35 cellular contexts compared by ENCODE assay signal in genomic region chr22:46723882-46724281, GRCh38.
"Had no signal": no experiment of that assay in that cellular context is flagged by ENCODE, and none has a peak within 500 bp of the region (broad histone marks: within the 10 kb centered on the region; RNA-seq: fewer than 3 reads in every experiment).

No MANE protein-coding gene starts in this region.

- H3K9me3 ChIP-seq: ascending aorta, gastrocnemius medialis, psoas muscle, sigmoid colon, testis, transverse colon had no signal

- ATAC-seq: gastrocnemius medialis; psoas muscle; stimulated activated naive B cell treated with anti-CD40 and anti-IgM and Interleukin-4, amounts not matched to agents 10 μg/mL and 1 μg/mL and 100 μg/mL, for 72 hours had no signal

- H3K27ac ChIP-seq: ascending aorta, cardiac muscle cell, coronary artery, dorsolateral prefrontal cortex, gastrocnemius medialis, hepatocyte, parathyroid adenoma, psoas muscle, sigmoid colon, testis, transverse colon had no signal

- H3K27me3 ChIP-seq: ascending aorta, cardiac muscle cell, dorsolateral prefrontal cortex, gastrocnemius medialis, hepatocyte, sigmoid colon, testis, transverse colon had no signal

- H3K27ac Mint-ChIP-seq: activated CD4-positive, alpha-beta memory T cell treated with anti-CD3 and anti-CD28 coated beads for 36 hours; activated CD4-positive, alpha-beta T cell treated with anti-CD3 and anti-CD28 coated beads, Interleukin-2, amount 10 ng/mL, durations not matched to agents 24 days and 14 days; activated naive CD8-positive, alpha-beta T cell treated with anti-CD3 and anti-CD28 coated beads, Interleukin-2, amount 10 ng/mL, durations not matched to agents 7 days and 5 days; activated T-helper 2 cell treated with anti-CD3 and anti-CD28 coated beads, Interferon-gamma antibody, Interleukin-2, Interleukin-4, amounts not matched to agents 10 μg/mL and 5 μg/mL and 100 μg/mL, durations not matched to agents 14 hours and 24 hours and 36 hours; mesothelial cell of epicardium; stimulated activated naive B cell treated with anti-CD40 and anti-IgM and Interleukin-4, amounts not matched to agents 10 μg/mL and 1 μg/mL and 100 μg/mL, for 72 hours; T-helper 1 cell treated with Interleukin-12 subunit alpha and Interleukin-12 subunit beta and Interleukin-4 antibody, amounts not matched to agents 30 μg/mL and 1 μg/mL, for 36 hours had no signal

- H3K4me1 Mint-ChIP-seq: activated CD4-positive, alpha-beta T cell treated with anti-CD3 and anti-CD28 coated beads, Interleukin-2, amount 10 ng/mL, durations not matched to agents 24 days and 14 days had no signal

- H3K9me3 Mint-ChIP-seq: activated CD4-positive, alpha-beta memory T cell treated with anti-CD3 and anti-CD28 coated beads for 36 hours; activated CD4-positive, alpha-beta T cell treated with anti-CD3 and anti-CD28 coated beads, Interleukin-2, amount 10 ng/mL, durations not matched to agents 24 days and 14 days; activated naive CD8-positive, alpha-beta T cell treated with anti-CD3 and anti-CD28 coated beads, Interleukin-2, amount 10 ng/mL, durations not matched to agents 7 days and 5 days; activated T-cell treated with anti-CD3 and anti-CD28 coated beads, Interleukin-2, amount 50 U/mL, for 24 hours; activated T-helper 2 cell treated with anti-CD3 and anti-CD28 coated beads, Interferon-gamma antibody, Interleukin-2, Interleukin-4, amounts not matched to agents 10 μg/mL and 5 μg/mL and 100 μg/mL, durations not matched to agents 14 hours and 24 hours and 36 hours; brain; mesothelial cell of epicardium; naive B cell; neural crest cell; stimulated activated naive B cell treated with anti-CD40 and anti-IgM and Interleukin-4, amounts not matched to agents 10 μg/mL and 1 μg/mL and 100 μg/mL, for 72 hours; T-helper 1 cell treated with Interleukin-12 subunit alpha and Interleukin-12 subunit beta and Interleukin-4 antibody, amounts not matched to agents 30 μg/mL and 1 μg/mL, for 36 hours had no signal

- H3K27me3 Mint-ChIP-seq: activated CD4-positive, alpha-beta memory T cell treated with anti-CD3 and anti-CD28 coated beads for 36 hours; activated CD4-positive, alpha-beta T cell treated with anti-CD3 and anti-CD28 coated beads, Interleukin-2, amount 10 ng/mL, durations not matched to agents 24 days and 14 days; activated naive CD8-positive, alpha-beta T cell treated with anti-CD3 and anti-CD28 coated beads, Interleukin-2, amount 10 ng/mL, durations not matched to agents 7 days and 5 days; activated T-cell treated with anti-CD3 and anti-CD28 coated beads, Interleukin-2, amount 50 U/mL, for 24 hours; brain; naive B cell; stimulated activated naive B cell treated with anti-CD40 and anti-IgM and Interleukin-4, amounts not matched to agents 10 μg/mL and 1 μg/mL and 100 μg/mL, for 72 hours had no signal

- DNase-seq: activated CD4-positive, alpha-beta memory T cell treated with anti-CD3 and anti-CD28 coated beads for 36 hours; activated CD4-positive, alpha-beta T cell treated with anti-CD3 and anti-CD28 coated beads, Interleukin-2, amount 10 ng/mL, durations not matched to agents 24 days and 14 days; activated CD4-positive, CD25-positive, alpha-beta regulatory T cell treated with anti-CD3 and anti-CD28 coated beads, Interleukin-2, amount 50 U/mL, for 72 hours; activated CD8-positive, alpha-beta memory T cell treated with anti-CD3 and anti-CD28 coated beads, Interleukin-2, amount 50 U/mL, for 4 hours; activated naive CD8-positive, alpha-beta T cell treated with anti-CD3 and anti-CD28 coated beads, Interleukin-2, amount 10 ng/mL, durations not matched to agents 7 days and 5 days; activated T-cell treated with anti-CD3 and anti-CD28 coated beads, Interleukin-2, amount 50 U/mL, for 24 hours; dorsolateral prefrontal cortex; effector memory CD4-positive, alpha-beta T cell; erythroblast; gastrocnemius medialis; glutamatergic neuron; islet precursor cell; mammary epithelial cell; naive B cell; nucleus accumbens; psoas muscle; sigmoid colon; small intestine; stimulated activated CD4-positive, alpha-beta T cell treated with anti-CD3 and anti-CD28 coated beads, Interleukin-4, amount 100 ng/mL, for 4 hours; stimulated activated CD8-positive, alpha-beta memory T cell treated with anti-CD3 and anti-CD28 coated beads, Interleukin-4, amount 100 ng/mL, for 48 hours; stimulated activated naive B cell treated with anti-CD40 and anti-IgM and Interleukin-4, amounts not matched to agents 10 μg/mL and 1 μg/mL and 100 μg/mL, for 72 hours; SW 1271; T1000; testis; transverse colon had no signal

- H3K4me3 Mint-ChIP-seq: activated CD4-positive, alpha-beta memory T cell treated with anti-CD3 and anti-CD28 coated beads for 36 hours; activated CD4-positive, alpha-beta T cell treated with anti-CD3 and anti-CD28 coated beads, Interleukin-2, amount 10 ng/mL, durations not matched to agents 24 days and 14 days; activated naive CD8-positive, alpha-beta T cell treated with anti-CD3 and anti-CD28 coated beads, Interleukin-2, amount 10 ng/mL, durations not matched to agents 7 days and 5 days; activated T-cell treated with anti-CD3 and anti-CD28 coated beads, Interleukin-2, amount 50 U/mL, for 24 hours; brain; mesothelial cell of epicardium; neural crest cell; stimulated activated naive B cell treated with anti-CD40 and anti-IgM and Interleukin-4, amounts not matched to agents 10 μg/mL and 1 μg/mL and 100 μg/mL, for 72 hours; T-helper 1 cell treated with Interleukin-12 subunit alpha and Interleukin-12 subunit beta and Interleukin-4 antibody, amounts not matched to agents 30 μg/mL and 1 μg/mL, for 36 hours had no signal
